In genomic region chr1:159790237-159790917, GRCh38 we compare ENCODE assay signal across 9 cellular contexts. TPM values are rescaled to one million over a fixed set of nuclear protein-coding genes. Genes with fewer than 3 reads are reported as not detected.
DNase-seq lines count a peak whose midpoint lies in the region; ATAC-seq lines count a peak whose summit lies in the region.
"Had no signal": no experiment of that assay in that cellular context is flagged by ENCODE, and none has a peak within 500 bp of the region (broad histone marks: within the 10 kb centered on the region; RNA-seq: fewer than 3 reads in every experiment).

No MANE protein-coding gene starts in this region.

- H2AFZ ChIP-seq in trophoblast cell (ENCODE audit: insufficient read depth, low read length, poor library complexity), result no peak overlapping the region

- H3K27me3 ChIP-seq in trophoblast cell (ENCODE audit: insufficient read depth, low read length), result no peaks in the 10 kb centered on the region

- no peak overlapping the region for H2BK5ac ChIP-seq in trophoblast cell (ENCODE audit: low read depth, low read length, poor library complexity)

- ATAC-seq in activated naive CD8-positive, alpha-beta T cell treated with anti-CD3 and anti-CD28 coated beads, Interleukin-2, amount 50 U/mL, for 24 hours, result no peak
- no peak for ATAC-seq in GM18502 (IDR thresholded peaks at IDR 0.05; ENCODE audit: poor library complexity, unreplicated experiment)

- no peak overlapping the region for H3K23ac ChIP-seq in trophoblast cell (ENCODE audit: low read length)

- H3K9me3 Mint-ChIP-seq in activated naive CD8-positive, alpha-beta T cell treated with anti-CD3 and anti-CD28 coated beads, Interleukin-2, amount 50 U/mL, for 24 hours, result no peaks in the 10 kb centered on the region
- no peaks in the 10 kb centered on the region for H3K9me3 Mint-ChIP-seq in activated naive CD8-positive, alpha-beta T cell treated with anti-CD3 and anti-CD28 coated beads for 36 hours
- H3K9me3 Mint-ChIP-seq in activated T-helper 2 cell treated with anti-CD3 and anti-CD28 coated beads, Interferon-gamma antibody, Interleukin-2, Interleukin-4, amounts not matched to agents 10 μg/mL and 5 μg/mL and 100 μg/mL, durations not matched to agents 14 hours and 24 hours and 36 hours, result no peaks in the 10 kb centered on the region

- H3K18ac ChIP-seq in trophoblast cell (ENCODE audit: low read length), result no peak overlapping the region

- H3K9me3 ChIP-seq in trophoblast cell (ENCODE audit: insufficient read depth, low read depth, low read length), result no peaks in the 10 kb centered on the region

- H4K8ac ChIP-seq in trophoblast cell (ENCODE audit: low read depth, low read length), result no peak overlapping the region

- H3K14ac ChIP-seq in trophoblast cell (ENCODE audit: low read length), result no peak overlapping the region

- H3K4me1 ChIP-seq in trophoblast cell (ENCODE audit: control insufficient read depth in 1 of 2, insufficient read depth in 2 of 2, low read length in 2 of 2), result peaks cover 0 to 2% of the 10 kb centered on the region in 2 experiments

- H3K4me3 ChIP-seq in trophoblast cell (ENCODE audit: low read depth, low read length), result no peak overlapping the region

- no peaks in the 10 kb centered on the region for H3K79me2 ChIP-seq in trophoblast cell (ENCODE audit: control insufficient read depth, insufficient read depth, low read length, poor library complexity)

- H2AK5ac ChIP-seq in trophoblast cell (ENCODE audit: low read length), result no peak overlapping the region

- peak; percentile 10 for DNase-seq in activated naive CD8-positive, alpha-beta T cell treated with anti-CD3 and anti-CD28 coated beads, Interleukin-2, amount 50 U/mL, for 24 hours
- no peak for DNase-seq in activated naive CD8-positive, alpha-beta T cell treated with anti-CD3 and anti-CD28 coated beads for 36 hours
- DNase-seq in NCI-H146 (lab: John Stamatoyannopoulos, UW) (peak; percentile 56), dermis blood vessel endothelial cell (peak; percentile 69), trophoblast cell (peak; percentile 71 to 89), 8988T (no peak)
- no peak for DNase-seq in activated T-helper 2 cell treated with anti-CD3 and anti-CD28 coated beads, Interferon-gamma antibody, Interleukin-2, Interleukin-4, amounts not matched to agents 10 μg/mL and 5 μg/mL and 100 μg/mL, durations not matched to agents 14 hours and 24 hours and 36 hours (ENCODE audit: low spot score)

- no peak overlapping the region for H4K12ac ChIP-seq in trophoblast cell (ENCODE audit: low read depth, low read length)

- no peak overlapping the region for H2BK120ac ChIP-seq in trophoblast cell (ENCODE audit: insufficient read depth, low read length, poor library complexity)

- H2BK12ac ChIP-seq in trophoblast cell (ENCODE audit: low read length), result no peak overlapping the region

- no peak overlapping the region for H3K9ac ChIP-seq in trophoblast cell (ENCODE audit: low read length)

- intact Hi-C loops in activated T-helper 2 cell treated with anti-CD3 and anti-CD28 coated beads, Interferon-gamma antibody, Interleukin-2, Interleukin-4, amounts not matched to agents 10 μg/mL and 5 μg/mL and 100 μg/mL, durations not matched to agents 14 hours and 24 hours and 36 hours (cut with micrococcal nuclease), result no loop called here

- no peak overlapping the region for H3K27ac ChIP-seq in trophoblast cell (ENCODE audit: low read depth, low read length)

- no peak overlapping the region for H3K27ac Mint-ChIP-seq in activated naive CD8-positive, alpha-beta T cell treated with anti-CD3 and anti-CD28 coated beads, Interleukin-2, amount 50 U/mL, for 24 hours
- H3K27ac Mint-ChIP-seq in activated naive CD8-positive, alpha-beta T cell treated with anti-CD3 and anti-CD28 coated beads for 36 hours, result no peak overlapping the region
- H3K27ac Mint-ChIP-seq in activated T-helper 2 cell treated with anti-CD3 and anti-CD28 coated beads, Interferon-gamma antibody, Interleukin-2, Interleukin-4, amounts not matched to agents 10 μg/mL and 5 μg/mL and 100 μg/mL, durations not matched to agents 14 hours and 24 hours and 36 hours, result no peak overlapping the region
- H3K27ac Mint-ChIP-seq: activated naive CD8-positive, alpha-beta T cell had no signal

- no peak overlapping the region for H3K4ac ChIP-seq in trophoblast cell (ENCODE audit: low read depth, low read length)

- WGBS in trophoblast cell (ENCODE audit: extremely low coverage, insufficient coverage, insufficient read length), result no CpG with 5 or more reads among the region's 2 CpGs

- no peak overlapping the region for H3K4me3 Mint-ChIP-seq in activated naive CD8-positive, alpha-beta T cell treated with anti-CD3 and anti-CD28 coated beads, Interleukin-2, amount 50 U/mL, for 24 hours
- no peak overlapping the region for H3K4me3 Mint-ChIP-seq in activated naive CD8-positive, alpha-beta T cell treated with anti-CD3 and anti-CD28 coated beads for 36 hours
- no peak overlapping the region for H3K4me3 Mint-ChIP-seq in activated T-helper 2 cell treated with anti-CD3 and anti-CD28 coated beads, Interferon-gamma antibody, Interleukin-2, Interleukin-4, amounts not matched to agents 10 μg/mL and 5 μg/mL and 100 μg/mL, durations not matched to agents 14 hours and 24 hours and 36 hours (ENCODE audit: low read depth)
- H3K4me3 Mint-ChIP-seq: activated naive CD8-positive, alpha-beta T cell had no signal

- no peaks in the 10 kb centered on the region for H3K36me3 Mint-ChIP-seq in activated naive CD8-positive, alpha-beta T cell treated with anti-CD3 and anti-CD28 coated beads, Interleukin-2, amount 50 U/mL, for 24 hours (ENCODE audit: low read depth)
- H3K36me3 Mint-ChIP-seq in activated naive CD8-positive, alpha-beta T cell treated with anti-CD3 and anti-CD28 coated beads for 36 hours, result no peaks in the 10 kb centered on the region
- no peaks in the 10 kb centered on the region for H3K36me3 Mint-ChIP-seq in activated T-helper 2 cell treated with anti-CD3 and anti-CD28 coated beads, Interferon-gamma antibody, Interleukin-2, Interleukin-4, amounts not matched to agents 10 μg/mL and 5 μg/mL and 100 μg/mL, durations not matched to agents 14 hours and 24 hours and 36 hours (ENCODE audit: low read depth)
- H3K36me3 Mint-ChIP-seq: activated naive CD8-positive, alpha-beta T cell had no signal

- no peaks in the 10 kb centered on the region for H3K36me3 ChIP-seq in trophoblast cell (ENCODE audit: control insufficient read depth in 1 of 2, insufficient read depth in 2 of 2, low read length in 2 of 2)

- no peak overlapping the region for H4K91ac ChIP-seq in trophoblast cell (ENCODE audit: low read depth, low read length)

- peaks cover 8% of the 10 kb centered on the region for H3K27me3 Mint-ChIP-seq in activated naive CD8-positive, alpha-beta T cell treated with anti-CD3 and anti-CD28 coated beads, Interleukin-2, amount 50 U/mL, for 24 hours
- H3K27me3 Mint-ChIP-seq in activated naive CD8-positive, alpha-beta T cell treated with anti-CD3 and anti-CD28 coated beads for 36 hours, result peaks cover 8% of the 10 kb centered on the region
- H3K27me3 Mint-ChIP-seq in activated T-helper 2 cell treated with anti-CD3 and anti-CD28 coated beads, Interferon-gamma antibody, Interleukin-2, Interleukin-4, amounts not matched to agents 10 μg/mL and 5 μg/mL and 100 μg/mL, durations not matched to agents 14 hours and 24 hours and 36 hours (ENCODE audit: low read depth), result peaks cover 13% of the 10 kb centered on the region

- no peaks in the 10 kb centered on the region for H3K79me1 ChIP-seq in trophoblast cell (ENCODE audit: low read length)

- H3K4me2 ChIP-seq in trophoblast cell (ENCODE audit: low read length), result no peak overlapping the region

- H3K4me1 Mint-ChIP-seq in activated naive CD8-positive, alpha-beta T cell treated with anti-CD3 and anti-CD28 coated beads, Interleukin-2, amount 50 U/mL, for 24 hours, result no peaks in the 10 kb centered on the region
- H3K4me1 Mint-ChIP-seq in activated naive CD8-positive, alpha-beta T cell treated with anti-CD3 and anti-CD28 coated beads for 36 hours, result no peaks in the 10 kb centered on the region
- no peaks in the 10 kb centered on the region for H3K4me1 Mint-ChIP-seq in activated T-helper 2 cell treated with anti-CD3 and anti-CD28 coated beads, Interferon-gamma antibody, Interleukin-2, Interleukin-4, amounts not matched to agents 10 μg/mL and 5 μg/mL and 100 μg/mL, durations not matched to agents 14 hours and 24 hours and 36 hours (ENCODE audit: low read depth)

RNA-seq across cellular contexts. Expression of gene DUSP23, which starts 9.6 kb away (rescaled TPM):
- 10 to 100 TPM; 33.5 to 36.0 TPM for total RNA-seq in activated naive CD8-positive, alpha-beta T cell treated with anti-CD3 and anti-CD28 coated beads for 36 hours
- 29.0 and 47.6 TPM in 2 replicates for total RNA-seq in dermis blood vessel endothelial cell
- 26.4 and 27.9 TPM in 2 replicates for polyA plus RNA-seq in trophoblast cell (2013)
- total RNA-seq in activated T-helper 2 cell treated with anti-CD3 and anti-CD28 coated beads, Interferon-gamma antibody, Interleukin-2, Interleukin-4, amounts not matched to agents 10 μg/mL and 5 μg/mL and 100 μg/mL, durations not matched to agents 14 hours and 24 hours and 36 hours, result 26.2 and 32.6 TPM in 2 replicates

RNA-seq across cellular contexts. Expression of gene FCRL6, which starts 11.8 kb away (rescaled TPM):
- not detected for total RNA-seq in activated naive CD8-positive, alpha-beta T cell treated with anti-CD3 and anti-CD28 coated beads for 36 hours
- not detected in 2 replicates for total RNA-seq in dermis blood vessel endothelial cell
- not detected in 2 replicates for polyA plus RNA-seq in trophoblast cell (2013)
- not detected in 2 replicates for total RNA-seq in activated T-helper 2 cell treated with anti-CD3 and anti-CD28 coated beads, Interferon-gamma antibody, Interleukin-2, Interleukin-4, amounts not matched to agents 10 μg/mL and 5 μg/mL and 100 μg/mL, durations not matched to agents 14 hours and 24 hours and 36 hours

RNA-seq across cellular contexts. Expression of gene SLAMF8, which starts 36.3 kb away (rescaled TPM):
- total RNA-seq in activated naive CD8-positive, alpha-beta T cell treated with anti-CD3 and anti-CD28 coated beads for 36 hours, result 1 to 10 TPM; 1.3 to 2.1 TPM
- not detected in 2 replicates for total RNA-seq in dermis blood vessel endothelial cell
- 0.42 and 0.51 TPM in 2 replicates for polyA plus RNA-seq in trophoblast cell (2013)
- 0.34 and 0.71 TPM in 2 replicates for total RNA-seq in activated T-helper 2 cell treated with anti-CD3 and anti-CD28 coated beads, Interferon-gamma antibody, Interleukin-2, Interleukin-4, amounts not matched to agents 10 μg/mL and 5 μg/mL and 100 μg/mL, durations not matched to agents 14 hours and 24 hours and 36 hours

Comparison
In these comparisons a context has a peak if more than half of its experiments do, and no peak if none do; other contexts are left out.
1. DNase-seq: peak in activated naive CD8-positive, alpha-beta T cell treated with anti-CD3 and anti-CD28 coated beads, Interleukin-2, amount 50 U/mL, for 24 hours (single experiment), NCI-H146 (single experiment), dermis blood vessel endothelial cell (single experiment) and trophoblast cell (2 of 2); none in activated naive CD8-positive, alpha-beta T cell treated with anti-CD3 and anti-CD28 coated beads for 36 hours (single experiment), activated T-helper 2 cell treated with anti-CD3 and anti-CD28 coated beads, Interferon-gamma antibody, Interleukin-2, Interleukin-4, amounts not matched to agents 10 μg/mL and 5 μg/mL and 100 μg/mL, durations not matched to agents 14 hours and 24 hours and 36 hours (single experiment) and 8988T (single experiment).